ENCODE assay signal across 30 cellular contexts in genomic region chr12:129863938-129864337, GRCh38. TPM values are rescaled to one million over a fixed set of nuclear protein-coding genes. Genes with fewer than 3 reads are reported as not detected.
"Had no signal": no experiment of that assay in that cellular context is flagged by ENCODE, and none has a peak within 500 bp of the region (broad histone marks: within the 10 kb centered on the region; RNA-seq: fewer than 3 reads in every experiment).

No MANE protein-coding gene starts in this region.

- H3K4me3 Mint-ChIP-seq: immature natural killer cell; naive B cell; nephron; stimulated activated memory B cell treated with anti-CD40 and anti-IgM and Interleukin-4, amounts not matched to agents 10 μg/mL and 1 μg/mL and 100 μg/mL, for 72 hours; stimulated activated naive CD8-positive, alpha-beta T cell treated with anti-CD3 and anti-CD28 coated beads, Interleukin-15, amount 100 ng/mL, for 72 hours had no signal

- H3K4me1 Mint-ChIP-seq: immature natural killer cell; naive B cell; stimulated activated memory B cell treated with anti-CD40 and anti-IgM and Interleukin-4, amounts not matched to agents 10 μg/mL and 1 μg/mL and 100 μg/mL, for 72 hours; stimulated activated naive CD8-positive, alpha-beta T cell treated with anti-CD3 and anti-CD28 coated beads, Interleukin-15, amount 100 ng/mL, for 72 hours had no signal

- H3K27me3 Mint-ChIP-seq: naive B cell; stimulated activated memory B cell treated with anti-CD40 and anti-IgM and Interleukin-4, amounts not matched to agents 10 μg/mL and 1 μg/mL and 100 μg/mL, for 72 hours; stimulated activated naive CD8-positive, alpha-beta T cell treated with anti-CD3 and anti-CD28 coated beads, Interleukin-15, amount 100 ng/mL, for 72 hours had no signal

- H3K4me1 ChIP-seq: gastrocnemius medialis, heart right ventricle, psoas muscle, right lobe of liver, testis, tibial nerve had no signal

- H3K27me3 ChIP-seq: dorsolateral prefrontal cortex, gastrocnemius medialis, right lobe of liver, testis, tibial nerve had no signal

- H3K4me3 ChIP-seq: coronary artery, dorsolateral prefrontal cortex, gastrocnemius medialis, heart right ventricle, psoas muscle, right lobe of liver, testis, tibial nerve had no signal

- H3K27ac ChIP-seq: coronary artery, dorsolateral prefrontal cortex, gastrocnemius medialis, heart right ventricle, psoas muscle, right lobe of liver, testis, tibial nerve had no signal

- FAIRE-seq: endometrium, kidney had no signal

- DNase-seq: dorsolateral prefrontal cortex; effector CD8-positive, alpha-beta T cell; gastrocnemius medialis; heart right ventricle; hypothalamus; immature natural killer cell; kidney; left colon; left ventricle myocardium superior; mesendoderm; naive B cell; psoas muscle; retina; right lobe of liver; stimulated activated CD4-positive, alpha-beta T cell treated with anti-CD3 and anti-CD28 coated beads, Interleukin-15, amount 100 ng/mL, for 24 hours; stimulated activated CD4-positive, alpha-beta T cell treated with anti-CD3 and anti-CD28 coated beads, Interleukin-1b, Interleukin-23, amount 100 ng/mL, for 48 hours; stimulated activated CD4-positive, alpha-beta T cell treated with anti-CD3 and anti-CD28 coated beads, Interleukin-4, amount 100 ng/mL, for 24 hours; stimulated activated naive CD8-positive, alpha-beta T cell treated with anti-CD3 and anti-CD28 coated beads, Interleukin-15, amount 100 ng/mL, for 72 hours; testis had no signal

- H3K36me3 ChIP-seq: gastrocnemius medialis, heart right ventricle, right lobe of liver, tibial nerve had no signal

- H3K36me3 Mint-ChIP-seq: immature natural killer cell; naive B cell; stimulated activated memory B cell treated with anti-CD40 and anti-IgM and Interleukin-4, amounts not matched to agents 10 μg/mL and 1 μg/mL and 100 μg/mL, for 72 hours had no signal

- H3K9me3 ChIP-seq: gastrocnemius medialis, psoas muscle, right lobe of liver, testis had no signal

- H3K27ac Mint-ChIP-seq: immature natural killer cell; naive B cell; nephron; stimulated activated memory B cell treated with anti-CD40 and anti-IgM and Interleukin-4, amounts not matched to agents 10 μg/mL and 1 μg/mL and 100 μg/mL, for 72 hours; stimulated activated naive CD8-positive, alpha-beta T cell treated with anti-CD3 and anti-CD28 coated beads, Interleukin-15, amount 100 ng/mL, for 72 hours had no signal

- ATAC-seq: esophagus mucosa; gastrocnemius medialis; heart right ventricle; left colon; left ventricle myocardium superior; psoas muscle; right lobe of liver; stimulated activated memory B cell treated with anti-CD40 and anti-IgM and Interleukin-4, amounts not matched to agents 10 μg/mL and 1 μg/mL and 100 μg/mL, for 72 hours; stimulated activated naive CD8-positive, alpha-beta T cell treated with anti-CD3 and anti-CD28 coated beads, Interleukin-15, amount 100 ng/mL, for 72 hours had no signal

RNA-seq across cellular contexts. Expression of gene TMEM132D, which starts 39.9 kb away (rescaled TPM):
- total RNA-seq: esophagus mucosa, fibroblast of villous mesenchyme, gastrocnemius medialis, heart right ventricle, left ventricle myocardium superior, lung microvascular endothelial cell, omental fat pad, psoas muscle, subcutaneous adipose tissue, ureter had no signal
- polyA plus RNA-seq: heart right ventricle had no signal
